14 cellular contexts compared by ENCODE assay signal in genomic region chr3:117261907-117262518, GRCh38.
"Had no signal": no experiment of that assay in that cellular context is flagged by ENCODE, and none has a peak within 500 bp of the region (broad histone marks: within the 10 kb centered on the region; RNA-seq: fewer than 3 reads in every experiment).

No MANE protein-coding gene starts in this region.

- H3K4me1 ChIP-seq: ascending aorta, heart left ventricle, testis had no signal

- H3K27me3 Mint-ChIP-seq: activated naive CD8-positive, alpha-beta T cell treated with anti-CD3 and anti-CD28 coated beads, Interleukin-2, amount 50 U/mL, for 24 hours; stimulated activated naive CD8-positive, alpha-beta T cell treated with anti-CD3 and anti-CD28 coated beads, Interleukin-15, amount 100 ng/mL, for 72 hours; T-cell had no signal

- H3K27ac ChIP-seq: ascending aorta, heart left ventricle, testis, WERI-Rb-1 had no signal

- ATAC-seq: activated naive CD8-positive, alpha-beta T cell treated with anti-CD3 and anti-CD28 coated beads, Interleukin-2, amount 50 U/mL, for 24 hours; heart left ventricle; stimulated activated naive CD8-positive, alpha-beta T cell treated with anti-CD3 and anti-CD28 coated beads, Interleukin-15, amount 100 ng/mL, for 72 hours; T-cell had no signal

- DNase-seq: activated CD4-positive, alpha-beta T cell treated with anti-CD3 and anti-CD28 coated beads for 4 hours; activated naive CD4-positive, alpha-beta T cell; activated naive CD8-positive, alpha-beta T cell treated with anti-CD3 and anti-CD28 coated beads, Interleukin-2, amount 50 U/mL, for 24 hours; heart left ventricle; nephron progenitor cell; stimulated activated CD4-positive, alpha-beta T cell treated with anti-CD3 and anti-CD28 coated beads, Interleukin-15, amount 100 ng/mL, for 24 hours; stimulated activated CD4-positive, alpha-beta T cell treated with anti-CD3 and anti-CD28 coated beads, Interleukin-4, amount 100 ng/mL, for 24 hours; stimulated activated naive CD8-positive, alpha-beta T cell treated with anti-CD3 and anti-CD28 coated beads, Interleukin-15, amount 100 ng/mL, for 72 hours; T-cell; T1000; testis; WERI-Rb-1 had no signal

- H3K27ac Mint-ChIP-seq: activated naive CD8-positive, alpha-beta T cell treated with anti-CD3 and anti-CD28 coated beads, Interleukin-2, amount 50 U/mL, for 24 hours; activated T-helper 1 cell treated with anti-CD3 and anti-CD28 coated beads, Interleukin-12 subunit alpha, Interleukin-12 subunit beta, Interleukin-2, Interleukin-4 antibody, amounts not matched to agents 30 ng/mL and 10 ng/mL and 1 ng/mL, durations not matched to agents 14 hours and 24 hours and 36 hours; nephron progenitor cell; stimulated activated naive CD8-positive, alpha-beta T cell treated with anti-CD3 and anti-CD28 coated beads, Interleukin-15, amount 100 ng/mL, for 72 hours; T-cell had no signal

- H3K9me3 Mint-ChIP-seq: activated T-helper 1 cell treated with anti-CD3 and anti-CD28 coated beads, Interleukin-12 subunit alpha, Interleukin-12 subunit beta, Interleukin-2, Interleukin-4 antibody, amounts not matched to agents 30 ng/mL and 10 ng/mL and 1 ng/mL, durations not matched to agents 14 hours and 24 hours and 36 hours; nephron progenitor cell had no signal

- H3K9me3 ChIP-seq: ascending aorta, heart left ventricle, testis had no signal

- H3K4me1 Mint-ChIP-seq: activated naive CD8-positive, alpha-beta T cell treated with anti-CD3 and anti-CD28 coated beads, Interleukin-2, amount 50 U/mL, for 24 hours; nephron progenitor cell; stimulated activated naive CD8-positive, alpha-beta T cell treated with anti-CD3 and anti-CD28 coated beads, Interleukin-15, amount 100 ng/mL, for 72 hours; T-cell had no signal

- H3K36me3 ChIP-seq: ascending aorta, heart left ventricle, WERI-Rb-1 had no signal

- H3K27me3 ChIP-seq: ascending aorta, heart left ventricle, testis had no signal

- H3K4me3 ChIP-seq: ascending aorta, heart left ventricle, testis had no signal

- H3K4me3 Mint-ChIP-seq: activated naive CD8-positive, alpha-beta T cell treated with anti-CD3 and anti-CD28 coated beads, Interleukin-2, amount 50 U/mL, for 24 hours; activated T-helper 1 cell treated with anti-CD3 and anti-CD28 coated beads, Interleukin-12 subunit alpha, Interleukin-12 subunit beta, Interleukin-2, Interleukin-4 antibody, amounts not matched to agents 30 ng/mL and 10 ng/mL and 1 ng/mL, durations not matched to agents 14 hours and 24 hours and 36 hours; nephron progenitor cell; stimulated activated naive CD8-positive, alpha-beta T cell treated with anti-CD3 and anti-CD28 coated beads, Interleukin-15, amount 100 ng/mL, for 72 hours; T-cell had no signal

- H3K36me3 Mint-ChIP-seq: T-cell had no signal
